8 cellular contexts compared by ENCODE assay signal in the genomic region with DNA sequence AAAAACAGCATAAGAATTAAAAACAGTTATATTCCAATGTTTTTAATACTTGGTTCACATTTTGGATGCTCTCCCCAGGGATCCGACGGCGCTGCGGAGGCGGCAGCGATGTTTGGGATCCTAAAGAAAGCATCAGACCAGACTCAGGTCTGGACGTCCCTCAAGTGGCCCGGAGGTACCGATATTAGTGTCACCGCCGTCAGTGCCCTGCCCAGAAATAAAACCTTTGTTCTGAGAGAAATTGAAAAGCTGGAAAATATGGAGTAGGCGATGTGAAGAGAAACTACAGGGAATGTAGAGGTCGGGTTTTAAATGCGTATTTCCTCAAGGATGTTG. TPM values are rescaled to one million over a fixed set of nuclear protein-coding genes. Genes with fewer than 3 reads are reported as not detected.
DNase-seq lines count a peak whose midpoint lies in the region; ATAC-seq and TF ChIP-seq lines count a peak whose summit lies in the region.

No MANE protein-coding gene starts in this region.

- H3K27ac ChIP-seq in A673 (ENCODE audit: low read depth, low read length, poor library complexity, severe bottlenecking) = peak overlapping the region; percentile 63
- H3K27ac ChIP-seq in HL-60 (replicated peaks) = peak overlapping the region; percentile 45; the same call in 1 of the 2 replicates
- H3K27ac ChIP-seq in mammary epithelial cell (ENCODE audit: insufficient read depth, low read depth, low read length) = peak overlapping the region; percentile 55
- H3K27ac ChIP-seq in lung (ENCODE audit: low read depth in 1 of 2, low read length in 1 of 2) = peak overlapping the region; percentile 80 to 81
- peak overlapping the region; percentile 81 for H3K27ac ChIP-seq in upper lobe of right lung

- in situ Hi-C loops in mammary epithelial cell (cut with MboI; ENCODE audit: low sequenced_read_pairs in 2 of 2) = loop anchor here (5.0 to 10.0 kb wide), 2 partner anchors 63 to 110 kb away; no protein-coding TSS in a partner anchor

- no peak for ATAC-seq in lung (ENCODE audit: insufficient read depth, low FRiP score)
- ATAC-seq in upper lobe of right lung = no peak
- no peak for ATAC-seq in GM19467 (IDR thresholded peaks at IDR 0.05; ENCODE audit: unreplicated experiment)

- TF ChIP-seq CTCF in A673 (conservative IDR thresholded peaks at IDR 0.05; ENCODE audit: low read depth, low read length) (no peak), HL-60 (IDR thresholded peaks at IDR 0.05; ENCODE audit: insufficient read depth, low read length) (no peak), mammary epithelial cell (conservative IDR thresholded peaks at IDR 0.05 in 1 of 2, IDR thresholded peaks at IDR 0.05 in 1 of 2; ENCODE audit: extremely low read depth in 1 of 2, insufficient read depth in 1 of 2, low read depth in 1 of 2, low read length in 2 of 2) (no peak), lung (IDR thresholded peaks at IDR 0.05; ENCODE audit: control extremely low read depth, extremely low read depth) (no peak), upper lobe of right lung (IDR thresholded peaks at IDR 0.05) (no peak)

- H3K4me2 ChIP-seq in mammary epithelial cell (ENCODE audit: insufficient read depth, low read depth, low read length) = peak overlapping the region; percentile 92

- 5% methylated on average over 14 of the region's 14 CpGs for WGBS in mammary epithelial cell (ENCODE audit: low coverage, missing lambda C conversion rate)
- WGBS in lung, 2 donors = 1 to 2% methylated on average over 14 of the region's 14 CpGs

- H3K4me1 ChIP-seq in A673 (ENCODE audit: insufficient read depth, low read length, poor library complexity, severe bottlenecking) = peaks cover 13% of the 10 kb centered on the region
- H3K4me1 ChIP-seq in mammary epithelial cell (ENCODE audit: insufficient read depth, low read length) = peaks cover 25% of the 10 kb centered on the region
- peaks cover 11 to 12% of the 10 kb centered on the region in 2 donors for H3K4me1 ChIP-seq in lung (ENCODE audit: control insufficient read depth in 2 of 2, insufficient read depth in 2 of 2, low read length in 2 of 2)
- peaks cover 19% of the 10 kb centered on the region for H3K4me1 ChIP-seq in upper lobe of right lung

- dilution Hi-C loops in mammary epithelial cell (cut with HindIII; ENCODE audit: low sequenced_read_pairs) = no loop called here

- H3K36me3 ChIP-seq in A673 (ENCODE audit: insufficient read depth, low read length, poor library complexity, severe bottlenecking) (no peaks in the 10 kb centered on the region), mammary epithelial cell (ENCODE audit: insufficient read depth, low read length) (no peaks in the 10 kb centered on the region), lung (ENCODE audit: control insufficient read depth in 2 of 2, insufficient read depth in 2 of 2, low read length in 2 of 2) (no peaks in the 10 kb centered on the region), upper lobe of right lung (no peaks in the 10 kb centered on the region)

- CTCF ChIA-PET in A673 (lab: Charles Lee) (no interaction called here), mammary epithelial cell (lab: Charles Lee; ENCODE audit: low non-redundant PET) (no interaction called here)

- peaks cover 42% of the 10 kb centered on the region for H3K79me2 ChIP-seq in mammary epithelial cell (ENCODE audit: insufficient read depth, low read length)

- BruUV-seq in A673 (replicated peaks; lab: Mats Ljungman, UMichigan) = no TSS peak
- no TSS peak for BruUV-seq in mammary epithelial cell (replicated peaks; lab: Mats Ljungman, UMichigan)

- POLR2A ChIA-PET in A673 (lab: Charles Lee; ENCODE audit: low non-redundant PET) = no interaction called here

- peak overlapping the region; percentile 67 for H3K4me3 ChIP-seq in A673 (ENCODE audit: low read depth, low read length, poor library complexity, severe bottlenecking)
- peak overlapping the region; percentile 54 for H3K4me3 ChIP-seq in HL-60 (replicated peaks; ENCODE audit: insufficient read depth, low read length)
- H3K4me3 ChIP-seq in mammary epithelial cell (replicated peaks in 1 of 3; ENCODE audit: insufficient read depth in 1 of 3, low read depth in 2 of 3, low read length in 3 of 3) = peak overlapping the region; percentile 55 to 58 (median 57)
- peak overlapping the region; percentile 10 for H3K4me3 ChIP-seq in lung
- H3K4me3 ChIP-seq in upper lobe of right lung = peak overlapping the region; percentile 66

- H2AFZ ChIP-seq in mammary epithelial cell (ENCODE audit: low read depth, low read length) = peak overlapping the region; percentile 90

- DNase-seq in A673 (ENCODE audit: low spot score) (peak; percentile 18), HL-60 (ENCODE audit: low read depth in 1 of 2, low spot score in 1 of 2) (no peak), mammary epithelial cell (no peak), lung (ENCODE audit: low spot score) (no peak), upper lobe of right lung (no peak), middle frontal gyrus (ENCODE audit: extremely low spot score, low spot score) (no peak), NCI-H1105 (lab: John Stamatoyannopoulos, UW) (no peak)

- H3K27me3 ChIP-seq in A673 (replicated peaks; ENCODE audit: insufficient read depth, low read depth, low read length, poor library complexity) (no peaks in the 10 kb centered on the region), HL-60 (ENCODE audit: insufficient read depth, poor library complexity, severe bottlenecking) (no peaks in the 10 kb centered on the region), mammary epithelial cell (ENCODE audit: insufficient read depth, low read length) (no peaks in the 10 kb centered on the region), lung (ENCODE audit: control insufficient read depth, insufficient read depth) (no peaks in the 10 kb centered on the region), upper lobe of right lung (no peaks in the 10 kb centered on the region)

- H3K9ac ChIP-seq in mammary epithelial cell (ENCODE audit: insufficient read depth, low read length) = peak overlapping the region; percentile 75

- H3K9me3 ChIP-seq in A673 (ENCODE audit: low read depth, low read length, poor library complexity, severe bottlenecking) = no peaks in the 10 kb centered on the region
- H3K9me3 ChIP-seq in mammary epithelial cell (replicated peaks; ENCODE audit: insufficient read depth, low read length) = no peaks in the 10 kb centered on the region
- H3K9me3 ChIP-seq in lung (ENCODE audit: control insufficient read depth in 2 of 2, insufficient read depth in 1 of 2, low read length in 1 of 2) = no peaks in the 10 kb centered on the region
- no peaks in the 10 kb centered on the region for H3K9me3 ChIP-seq in upper lobe of right lung

- intact Hi-C loops in A673 (cut with micrococcal nuclease; ENCODE audit: unreplicated experiment) (loop anchor here (2.0 kb wide), 2 partner anchors 115 to 139 kb away; no protein-coding TSS in a partner anchor), mammary epithelial cell (cut with micrococcal nuclease) (loop anchor here (1.0 to 5.0 kb wide), 8 partner anchors 27 to 545 kb away; a partner anchor contains a TSS), upper lobe of right lung (cut with DNase I) (loop anchor here (5.0 kb wide), 1 partner anchor 140 kb away; no protein-coding TSS in a partner anchor)

- H4K20me1 ChIP-seq in mammary epithelial cell (ENCODE audit: insufficient read depth, low read length) = no peaks in the 10 kb centered on the region

RNA-seq across cellular contexts. Expression of a gene that starts 0.6 kb away (rescaled TPM):
- 5.1 and 8.6 TPM in 2 replicates for total RNA-seq in A673 (2021)
- total RNA-seq in mammary epithelial cell = 10 to 100 TPM in 1 of 2 donors, 1 to 10 TPM in 1; 9.0 to 19.2 TPM
- polyA plus RNA-seq in mammary epithelial cell = 13.2 TPM
- 28.4 TPM for polyA minus RNA-seq in mammary epithelial cell
- 10 to 100 TPM; 35.4 to 40.7 TPM for total RNA-seq in lung
- 10 to 100 TPM; 15.8 to 24.1 TPM for polyA plus RNA-seq in lung
- total RNA-seq in upper lobe of right lung = 19.9 TPM

Comparison
In these comparisons a context has a peak if more than half of its experiments do, and no peak if none do; other contexts are left out.
1. H3K4me3 ChIP-seq: peak in every context shown above with its lines; median percentile 67 in A673; 66 in upper lobe of right lung; 57 in mammary epithelial cell; 54 in HL-60; 10 in lung.